In the genomic region with DNA sequence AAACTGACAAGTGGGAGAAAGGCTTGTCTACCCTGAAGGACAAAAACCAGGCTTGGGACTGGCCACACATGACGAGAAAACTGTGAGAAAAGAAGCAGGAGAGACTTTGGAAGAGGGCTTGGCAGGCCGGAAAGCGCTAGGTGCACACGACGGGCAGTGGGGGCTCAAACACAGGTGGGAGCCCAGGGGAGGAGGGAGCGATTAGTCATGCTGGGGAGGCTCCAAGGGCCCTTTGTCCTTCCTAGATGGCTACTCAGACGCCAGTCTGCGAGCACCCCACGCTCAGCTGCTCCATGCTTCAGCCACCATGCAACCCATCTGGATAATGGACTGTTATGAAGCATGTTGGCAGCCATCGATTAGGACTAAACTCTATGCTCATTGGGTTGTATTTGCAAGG, we compare ENCODE assay signal across 26 cellular contexts. TPM values are rescaled to one million over a fixed set of nuclear protein-coding genes. Genes with fewer than 3 reads are reported as not detected.
"Had no signal": no experiment of that assay in that cellular context is flagged by ENCODE, and none has a peak within 500 bp of the region (broad histone marks: within the 10 kb centered on the region; RNA-seq: fewer than 3 reads in every experiment).

No MANE protein-coding gene starts in this region.

- H3K27me3 Mint-ChIP-seq: naive thymus-derived CD8-positive, alpha-beta T cell; type B pancreatic cell had no signal

- H3K27me3 ChIP-seq: hepatocyte, ovary, right atrium auricular region, tibial nerve, uterus had no signal

- H3K9me3 ChIP-seq: left ventricle myocardium inferior, mucosa of descending colon, ovary, right atrium auricular region, tibial nerve, uterus had no signal

- H3K27ac ChIP-seq: hepatocyte, left ventricle myocardium inferior, ovary, right atrium auricular region, tibial nerve, uterus had no signal

- H3K4me2 ChIP-seq: hepatocyte had no signal

- H3K36me3 ChIP-seq: left ventricle myocardium inferior, ovary, right atrium auricular region, tibial nerve, uterus had no signal

- H3K9me3 Mint-ChIP-seq: mesothelial cell of epicardium, nephron, neural crest cell, type B pancreatic cell had no signal

- H3K27ac Mint-ChIP-seq: mesothelial cell of epicardium, nephron, progenitor cell of endocrine pancreas, type B pancreatic cell had no signal

- H3K4me3 ChIP-seq: hepatocyte, left ventricle myocardium inferior, lung, mucosa of descending colon, ovary, right atrium auricular region, skin epidermis, tibial nerve, uterus had no signal

- H3K4me3 Mint-ChIP-seq: mesothelial cell of epicardium; naive thymus-derived CD8-positive, alpha-beta T cell; nephron; neural crest cell; stimulated activated naive B cell treated with anti-CD40 and anti-IgM and Interleukin-4, amounts not matched to agents 10 μg/mL and 1 μg/mL and 100 μg/mL, for 72 hours; type B pancreatic cell had no signal

- H3K4me1 ChIP-seq: uterus had no signal

- ATAC-seq: naive thymus-derived CD8-positive, alpha-beta T cell; sciatic nerve; stimulated activated naive CD8-positive, alpha-beta T cell treated with anti-CD3 and anti-CD28 coated beads, Interleukin-15, Interleukin-2, amounts not matched to agents 100 U/mL and 50 U/mL, for 24 hours had no signal

- H3K36me3 Mint-ChIP-seq: mesothelial cell of epicardium; stimulated activated naive B cell treated with anti-CD40 and anti-IgM and Interleukin-4, amounts not matched to agents 10 μg/mL and 1 μg/mL and 100 μg/mL, for 72 hours had no signal

- H2AFZ ChIP-seq: hepatocyte had no signal

- H3K79me2 ChIP-seq: hepatocyte had no signal

- DNase-seq: islet precursor cell; left ventricle myocardium inferior; mesendoderm; naive thymus-derived CD8-positive, alpha-beta T cell; ovary; stimulated activated CD4-positive, alpha-beta T cell treated with anti-CD3 and anti-CD28 coated beads, Interleukin-12 subunit alpha, Interleukin-12 subunit beta, amount 100 ng/mL, for 4 hours; stimulated activated CD4-positive, alpha-beta T cell treated with anti-CD3 and anti-CD28 coated beads, Interleukin-15, amount 100 ng/mL, for 24 hours; stimulated activated CD4-positive, alpha-beta T cell treated with anti-CD3 and anti-CD28 coated beads, Interleukin-2, amount 100 ng/mL, for 24 hours; stimulated activated CD4-positive, alpha-beta T cell treated with anti-CD3 and anti-CD28 coated beads, Interleukin-4, amount 100 ng/mL, for 1 hour; stimulated activated naive B cell treated with anti-CD40 and anti-IgM and Interleukin-4, amounts not matched to agents 10 μg/mL and 1 μg/mL and 100 μg/mL, for 72 hours; stimulated activated naive CD8-positive, alpha-beta T cell treated with anti-CD3 and anti-CD28 coated beads, Interleukin-15, Interleukin-2, amounts not matched to agents 100 U/mL and 50 U/mL, for 24 hours; substantia nigra; uterus had no signal

RNA-seq across cellular contexts. Expression of a gene that starts 17.1 kb away (rescaled TPM):
- total RNA-seq: mesothelial cell of epicardium, neural crest cell, temporal lobe had no signal
